15 cellular contexts compared by ENCODE assay signal in the genomic region with DNA sequence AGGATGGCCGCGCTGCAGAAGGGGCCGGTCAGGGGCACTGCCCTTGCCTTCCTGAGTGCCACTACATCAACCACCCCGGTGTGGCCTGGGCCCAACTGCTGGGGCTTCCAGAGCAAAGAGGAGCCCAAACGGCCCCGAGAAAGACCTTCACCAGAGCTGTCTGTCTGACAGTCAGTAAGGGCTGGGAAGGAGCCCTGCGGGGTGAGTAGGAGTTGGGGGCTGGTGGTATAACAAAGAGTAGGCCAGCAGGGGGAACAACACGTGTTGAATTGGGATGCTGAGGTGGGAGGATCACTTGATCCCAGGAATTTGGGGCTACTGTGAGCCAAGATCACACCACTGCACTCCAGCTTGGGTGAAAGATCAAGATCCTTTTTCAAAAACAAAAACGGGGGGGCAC. TPM values are rescaled to one million over a fixed set of nuclear protein-coding genes. Genes with fewer than 3 reads are reported as not detected.
DNase-seq lines count a peak whose midpoint lies in the region; ATAC-seq, FAIRE-seq and TF ChIP-seq lines count a peak whose summit lies in the region.
"Had no signal": no experiment of that assay in that cellular context is flagged by ENCODE, and none has a peak within 500 bp of the region (broad histone marks: within the 10 kb centered on the region; RNA-seq: fewer than 3 reads in every experiment).

No MANE protein-coding gene starts in this region.

- peak overlapping the region; percentile 29; the same call in 1 of the 2 replicates for H3K27ac ChIP-seq in SJSA1
- no peak overlapping the region for H3K27ac ChIP-seq in endothelial cell of umbilical vein (ENCODE audit: insufficient read depth, low read depth, low read length)
- H3K27ac ChIP-seq in osteoblast (ENCODE audit: low read depth, low read length) = no peak overlapping the region
- H3K27ac ChIP-seq in Peyer's patch = no peak overlapping the region
- H3K27ac ChIP-seq: BLaER1 treated with 17β-estradiol and CSF1 and Interleukin-3, amounts not matched to agents 10 nM and 100 nM; GM23248 had no signal

- H3K4me1 ChIP-seq in SJSA1 (replicated peaks) (peaks cover 6% of the 10 kb centered on the region), endothelial cell of umbilical vein (ENCODE audit: control insufficient read depth, extremely low read depth, insufficient read depth, low read length) (no peaks in the 10 kb centered on the region), osteoblast (ENCODE audit: insufficient read depth, low read length) (no peaks in the 10 kb centered on the region), Peyer's patch (no peaks in the 10 kb centered on the region)

- no peak overlapping the region for H2AFZ ChIP-seq in endothelial cell of umbilical vein (ENCODE audit: low read depth, low read length)
- H2AFZ ChIP-seq in osteoblast (ENCODE audit: low read length) = no peak overlapping the region
- H2AFZ ChIP-seq: GM23248 had no signal

- POLR2A ChIA-PET in endothelial cell of umbilical vein (lab: Charles Lee) = no interaction called here

- H3K27me3 ChIP-seq in SJSA1 (replicated peaks) (no peaks in the 10 kb centered on the region), endothelial cell of umbilical vein (ENCODE audit: control insufficient read depth in 2 of 2, insufficient read depth in 2 of 2, low read length in 2 of 2) (no peaks in the 10 kb centered on the region), osteoblast (ENCODE audit: insufficient read depth, low read length) (no peaks in the 10 kb centered on the region), Peyer's patch (no peaks in the 10 kb centered on the region)
- H3K27me3 ChIP-seq: BLaER1 treated with 17β-estradiol and CSF1 and Interleukin-3, amounts not matched to agents 10 nM and 100 nM had no signal

- H3K9ac ChIP-seq in endothelial cell of umbilical vein (replicated peaks; ENCODE audit: extremely low read depth, insufficient read depth, low read length) = no peak overlapping the region
- H3K9ac ChIP-seq: BLaER1 treated with 17β-estradiol and CSF1 and Interleukin-3, amounts not matched to agents 10 nM and 100 nM; GM23248 had no signal

- H3K79me2 ChIP-seq in endothelial cell of umbilical vein (ENCODE audit: control insufficient read depth, insufficient read depth, low read length) (no peaks in the 10 kb centered on the region), osteoblast (ENCODE audit: insufficient read depth, low read length) (no peaks in the 10 kb centered on the region)

- no peaks in the 10 kb centered on the region for H4K20me1 ChIP-seq in endothelial cell of umbilical vein (replicated peaks; ENCODE audit: control insufficient read depth, extremely low read depth, insufficient read depth, low read length)
- H4K20me1 ChIP-seq in osteoblast (ENCODE audit: insufficient read depth, low read length) = no peaks in the 10 kb centered on the region
- H4K20me1 ChIP-seq: BLaER1 treated with 17β-estradiol and CSF1 and Interleukin-3, amounts not matched to agents 10 nM and 100 nM had no signal

- H3K36me3 ChIP-seq in SJSA1 (no peaks in the 10 kb centered on the region), endothelial cell of umbilical vein (ENCODE audit: control insufficient read depth in 2 of 2, extremely low read depth in 1 of 2, insufficient read depth in 2 of 2, low read length in 2 of 2) (no peaks in the 10 kb centered on the region), osteoblast (ENCODE audit: insufficient read depth, low read length) (no peaks in the 10 kb centered on the region), Peyer's patch (no peaks in the 10 kb centered on the region)
- H3K36me3 ChIP-seq: BLaER1 treated with 17β-estradiol and CSF1 and Interleukin-3, amounts not matched to agents 10 nM and 100 nM had no signal

- no peak for ATAC-seq in GM21526 (IDR thresholded peaks at IDR 0.05; ENCODE audit: low FRiP score, unreplicated experiment)

- no peaks in the 10 kb centered on the region for H3K9me1 ChIP-seq in endothelial cell of umbilical vein (replicated peaks; ENCODE audit: control insufficient read depth, extremely low read depth, insufficient read depth, low read length)

- peak; percentile 59 for FAIRE-seq in endothelial cell of umbilical vein (lab: Jason Lieb, UNC)

- H3K4me3 ChIP-seq in SJSA1 (no peak overlapping the region), endothelial cell of umbilical vein (replicated peaks in 1 of 3; ENCODE audit: insufficient read depth in 1 of 3, low read depth in 1 of 3, low read length in 3 of 3) (no peak overlapping the region), osteoblast (ENCODE audit: insufficient read depth, low read length) (no peak overlapping the region), Peyer's patch (no peak overlapping the region)
- H3K4me3 ChIP-seq: BLaER1 treated with 17β-estradiol and CSF1 and Interleukin-3, amounts not matched to agents 10 nM and 100 nM; GM23248 had no signal

- no TSS peak for BruUV-seq in endothelial cell of umbilical vein (replicated peaks; lab: Mats Ljungman, UMichigan)

- TF ChIP-seq CTCF in GM20000 (IDR thresholded peaks at IDR 0.05; ENCODE audit: extremely low read depth, missing control alignments) (no peak), endothelial cell of umbilical vein (IDR thresholded peaks at IDR 0.05; ENCODE audit: extremely low read depth in 1 of 2, insufficient read depth in 1 of 2, low read depth in 1 of 2, low read length in 2 of 2) (no peak), osteoblast (IDR thresholded peaks at IDR 0.05; ENCODE audit: extremely low read depth, low read depth, low read length) (no peak), Peyer's patch (IDR thresholded peaks at IDR 0.05) (no peak)

- DNase-seq in GM20000 (ENCODE audit: low spot score) (peak; percentile 6), SJSA1 (ENCODE audit: low read depth in 1 of 2, low spot score in 2 of 2) (no peak), endothelial cell of umbilical vein (ENCODE audit: low read depth, low spot score) (no peak), osteoblast (ENCODE audit: insufficient read length, low spot score, missing footprints) (peak; percentile 69), Peyer's patch (no peak)
- DNase-seq in activated T-cell treated with anti-CD3 and anti-CD28 coated beads, Interleukin-2, amount 50 U/mL, for 1 hour = no peak
- DNase-seq: GM23248, MM.1S, NCI-H1105, NCI-H1694 treated with DMSO at 0.1 percent for 48 hours, NCI-H748 treated with DMSO at 0.1 percent for 48 hours, Right ventricle myocardium superior had no signal

- intact Hi-C loops in endothelial cell of umbilical vein (cut with micrococcal nuclease) = no loop called here

- CTCF ChIA-PET in endothelial cell of umbilical vein (lab: Charles Lee) = interaction anchor here (0.8 kb wide), 1 partner anchor 174 kb away, joined by 3 read pairs; no protein-coding TSS in a partner anchor

- dilution Hi-C loops in endothelial cell of umbilical vein (cut with MboI; ENCODE audit: extremely low pct_ligation_motif_present, low sequenced_read_pairs) = no loop called here

- TF ChIP-seq POLR2A in endothelial cell of umbilical vein (IDR thresholded peaks at IDR 0.05; ENCODE audit: low read depth, low read length) (no peak), Peyer's patch (IDR thresholded peaks at IDR 0.05) (no peak)

- H3K9me3 ChIP-seq in SJSA1 (replicated peaks) (no peaks in the 10 kb centered on the region), endothelial cell of umbilical vein (replicated peaks; ENCODE audit: control insufficient read depth, insufficient read depth, low read length) (no peaks in the 10 kb centered on the region), osteoblast (ENCODE audit: low read depth, low read length) (no peaks in the 10 kb centered on the region), Peyer's patch (no peaks in the 10 kb centered on the region)
- H3K9me3 ChIP-seq: BLaER1 treated with 17β-estradiol and CSF1 and Interleukin-3, amounts not matched to agents 10 nM and 100 nM had no signal

- no peak overlapping the region for H3K4me2 ChIP-seq in endothelial cell of umbilical vein (ENCODE audit: insufficient read depth, low read length)
- no peak overlapping the region for H3K4me2 ChIP-seq in osteoblast (ENCODE audit: insufficient read depth, low read length)
- H3K4me2 ChIP-seq: BLaER1 treated with 17β-estradiol and CSF1 and Interleukin-3, amounts not matched to agents 10 nM and 100 nM had no signal

RNA-seq across cellular contexts. Expression of a gene that starts 3.9 kb away (rescaled TPM):
- not detected in 2 replicates for total RNA-seq in SJSA1 (2014; rRNA removed; shearing (Covaris generic))
- total RNA-seq in endothelial cell of umbilical vein = not detected in 2 replicates
- not detected in 2 replicates for polyA plus RNA-seq in endothelial cell of umbilical vein
- polyA plus RNA-seq in endothelial cell of umbilical vein (2011; cell fraction: cytosol; rRNA removed) = not detected in 2 replicates
- polyA plus RNA-seq in endothelial cell of umbilical vein (2011; cell fraction: nucleus; rRNA removed) = not detected in 2 replicates
- polyA plus RNA-seq in endothelial cell of umbilical vein (2012) = not detected in 2 replicates
- not detected in 2 replicates for polyA minus RNA-seq in endothelial cell of umbilical vein
- not detected for polyA minus RNA-seq in endothelial cell of umbilical vein (2011; cell fraction: cytosol; rRNA and poly(A)+ RNA removed)
- not detected in 2 replicates for polyA minus RNA-seq in endothelial cell of umbilical vein (2011; cell fraction: nucleus; rRNA and poly(A)+ RNA removed)
- total RNA-seq in osteoblast = not detected in 2 replicates
- total RNA-seq in Peyer's patch = not detected
- total RNA-seq: GM23248, Right ventricle myocardium superior had no signal
- polyA plus RNA-seq: AG04450, GM23248 had no signal

RNA-seq across cellular contexts. Expression of a gene that starts 9.8 kb away (rescaled TPM):
- total RNA-seq in SJSA1 (2014; rRNA removed; shearing (Covaris generic)) = 30.1 and 35.1 TPM in 2 replicates
- 67.8 and 68.9 TPM in 2 replicates for total RNA-seq in endothelial cell of umbilical vein
- 14.5 and 15.6 TPM in 2 replicates for polyA plus RNA-seq in endothelial cell of umbilical vein
- polyA plus RNA-seq in endothelial cell of umbilical vein (2011; cell fraction: cytosol; rRNA removed) = 10.1 and 11.9 TPM in 2 replicates
- polyA plus RNA-seq in endothelial cell of umbilical vein (2011; cell fraction: nucleus; rRNA removed) = 44.2 and 55.6 TPM in 2 replicates
- polyA plus RNA-seq in endothelial cell of umbilical vein (2012) = 29.1 and 29.7 TPM in 2 replicates
- polyA minus RNA-seq in endothelial cell of umbilical vein = 38.8 and 47.1 TPM in 2 replicates
- polyA minus RNA-seq in endothelial cell of umbilical vein (2011; cell fraction: cytosol; rRNA and poly(A)+ RNA removed) = 11.5 TPM
- polyA minus RNA-seq in endothelial cell of umbilical vein (2011; cell fraction: nucleus; rRNA and poly(A)+ RNA removed) = 54.9 and 67.4 TPM in 2 replicates
- 45.4 and 46.3 TPM in 2 replicates for total RNA-seq in osteoblast
- 100 to 1,000 TPM in 1 of 4 donors, 10 to 100 TPM in 3; 69.4 to 166 (median 93.5) TPM for total RNA-seq in Peyer's patch

RNA-seq across cellular contexts. Expression of a gene that starts 21.4 kb away (rescaled TPM):
- 1.2 TPM in 1 of 2 replicates, not detected in the other for total RNA-seq in SJSA1 (2014; rRNA removed; shearing (Covaris generic))
- total RNA-seq in endothelial cell of umbilical vein (not detected in 2 replicates), osteoblast (0.59 and 1.1 TPM in 2 replicates), Peyer's patch (not detected)
- 2.9 and 3.0 TPM in 2 replicates for polyA plus RNA-seq in endothelial cell of umbilical vein
- 2.5 and 3.2 TPM in 2 replicates for polyA plus RNA-seq in endothelial cell of umbilical vein (2011; cell fraction: cytosol; rRNA removed)
- polyA plus RNA-seq in endothelial cell of umbilical vein (2011; cell fraction: nucleus; rRNA removed) = 0.35 and 0.37 TPM in 2 replicates
- polyA plus RNA-seq in endothelial cell of umbilical vein (2012) = 0.79 and 1.5 TPM in 2 replicates
- polyA minus RNA-seq in endothelial cell of umbilical vein = 1.1 TPM in 1 of 2 replicates, not detected in the other
- polyA minus RNA-seq in endothelial cell of umbilical vein (2011; cell fraction: cytosol; rRNA and poly(A)+ RNA removed) = not detected
- 0.38 and 0.58 TPM in 2 replicates for polyA minus RNA-seq in endothelial cell of umbilical vein (2011; cell fraction: nucleus; rRNA and poly(A)+ RNA removed)

RNA-seq across cellular contexts. Expression of a gene that starts 27.1 kb away (rescaled TPM):
- 58.7 and 86.0 TPM in 2 replicates for total RNA-seq in SJSA1 (2014; rRNA removed; shearing (Covaris generic))
- total RNA-seq in endothelial cell of umbilical vein (89.5 and 106 TPM in 2 replicates), osteoblast (80.3 and 83.4 TPM in 2 replicates), Peyer's patch (100 to 1,000 TPM; 225 to 338 (median 285) TPM)
- 205 and 265 TPM in 2 replicates for polyA plus RNA-seq in endothelial cell of umbilical vein
- 157 and 182 TPM in 2 replicates for polyA plus RNA-seq in endothelial cell of umbilical vein (2011; cell fraction: cytosol; rRNA removed)
- polyA plus RNA-seq in endothelial cell of umbilical vein (2011; cell fraction: nucleus; rRNA removed) = 52.6 and 66.7 TPM in 2 replicates
- 65.7 and 76.6 TPM in 2 replicates for polyA plus RNA-seq in endothelial cell of umbilical vein (2012)
- polyA minus RNA-seq in endothelial cell of umbilical vein = 37.3 and 38.8 TPM in 2 replicates
- polyA minus RNA-seq in endothelial cell of umbilical vein (2011; cell fraction: cytosol; rRNA and poly(A)+ RNA removed) = 48.3 TPM
- polyA minus RNA-seq in endothelial cell of umbilical vein (2011; cell fraction: nucleus; rRNA and poly(A)+ RNA removed) = 14.0 and 18.0 TPM in 2 replicates

RNA-seq across cellular contexts. Expression of a gene that starts 34.6 kb away (rescaled TPM):
- total RNA-seq in SJSA1 (2014; rRNA removed; shearing (Covaris generic)) = 1.1 TPM in 1 of 2 replicates, not detected in the other
- 2.7 TPM in 1 of 2 replicates, not detected in the other for total RNA-seq in endothelial cell of umbilical vein
- polyA plus RNA-seq in endothelial cell of umbilical vein = 0.51 and 0.57 TPM in 2 replicates
- 0.43 and 0.66 TPM in 2 replicates for polyA plus RNA-seq in endothelial cell of umbilical vein (2011; cell fraction: cytosol; rRNA removed)
- 2.3 and 2.5 TPM in 2 replicates for polyA plus RNA-seq in endothelial cell of umbilical vein (2011; cell fraction: nucleus; rRNA removed)
- polyA plus RNA-seq in endothelial cell of umbilical vein (2012) = 1.2 and 1.8 TPM in 2 replicates
- polyA minus RNA-seq in endothelial cell of umbilical vein = 3.0 and 3.2 TPM in 2 replicates
- not detected for polyA minus RNA-seq in endothelial cell of umbilical vein (2011; cell fraction: cytosol; rRNA and poly(A)+ RNA removed)
- polyA minus RNA-seq in endothelial cell of umbilical vein (2011; cell fraction: nucleus; rRNA and poly(A)+ RNA removed) = 4.6 and 5.5 TPM in 2 replicates
- 1.8 TPM in 2 replicates for total RNA-seq in osteoblast
- 1 to 10 TPM in 2 of 4 donors, under 1 TPM in 1, not detected in 1; 0.67 to 9.9 (median 6.3) TPM for total RNA-seq in Peyer's patch
- total RNA-seq: GM23248 had no signal

Comparison
In these comparisons a context has a peak if more than half of its experiments do, and no peak if none do; other contexts are left out.
1. DNase-seq: peak in GM20000 (single experiment) and osteoblast (single experiment); none in SJSA1 (0 of 2), endothelial cell of umbilical vein (single experiment), Peyer's patch (0 of 3) and activated T-cell treated with anti-CD3 and anti-CD28 coated beads, Interleukin-2, amount 50 U/mL, for 1 hour (single experiment).